ENCODE assay signal across 15 cellular contexts in genomic region chr5:91263898-91264297, GRCh38.
DNase-seq lines count a peak whose midpoint lies in the region; ATAC-seq, FAIRE-seq and TF ChIP-seq lines count a peak whose summit lies in the region.
"Had no signal": no experiment of that assay in that cellular context is flagged by ENCODE, and none has a peak within 500 bp of the region (broad histone marks: within the 10 kb centered on the region; RNA-seq: fewer than 3 reads in every experiment).

No MANE protein-coding gene starts in this region.

- H3K4ac ChIP-seq in mesendoderm (ENCODE audit: low read depth, low read length), result no peak overlapping the region

- no peak overlapping the region for H3K23ac ChIP-seq in mesendoderm (ENCODE audit: low read length)

- BruUV-seq in K562 (replicated peaks; lab: Mats Ljungman, UMichigan), result no TSS peak

- POLR2A ChIA-PET in HEK293 (lab: Yijun Ruan, JAX), result no interaction called here
- POLR2A ChIA-PET in K562 (lab: Yijun Ruan, JAX), result interaction anchor here (1.5 kb wide), 1 partner anchor 13 kb away, joined by 3 read pairs; no protein-coding TSS in a partner anchor

- in situ Hi-C loops in K562 (cut with MboI), result no loop called here

- no peak overlapping the region for H4K8ac ChIP-seq in mesendoderm (ENCODE audit: low read depth, low read length)

- no peak overlapping the region for H3K27ac ChIP-seq in HEK293 (ENCODE audit: extremely low read depth, low read depth, low read length)
- H3K27ac ChIP-seq in K562 (ENCODE audit: extremely low read depth, low read depth, low read length), result no peak overlapping the region
- no peak overlapping the region for H3K27ac ChIP-seq in parathyroid adenoma
- H3K27ac ChIP-seq in skeletal muscle tissue (ENCODE audit: low read depth, low read length), result peak overlapping the region; percentile 56
- H3K27ac ChIP-seq in mesendoderm (ENCODE audit: low read depth, low read length), result no peak overlapping the region
- H3K27ac ChIP-seq: BLaER1 treated with 17β-estradiol and CSF1 and Interleukin-3, amounts not matched to agents 10 nM and 100 nM had no signal

- no peak for TF ChIP-seq POLR2A in K562 (conservative IDR thresholded peaks at IDR 0.05)

- H3K9ac ChIP-seq in K562 (ENCODE audit: insufficient read depth in 1 of 2, low read depth in 2 of 2, low read length in 2 of 2) (no peak overlapping the region), parathyroid adenoma (no peak overlapping the region), skeletal muscle tissue (ENCODE audit: low read depth in 1 of 3, low read length in 3 of 3) (peak overlapping the region in 1 of 3 donors; percentile 25), mesendoderm (ENCODE audit: low read length) (no peak overlapping the region)
- H3K9ac ChIP-seq: BLaER1 treated with 17β-estradiol and CSF1 and Interleukin-3, amounts not matched to agents 10 nM and 100 nM had no signal

- H2BK120ac ChIP-seq in mesendoderm (ENCODE audit: low read depth, low read length), result no peak overlapping the region

- H4K5ac ChIP-seq in mesendoderm (ENCODE audit: low read length), result no peak overlapping the region

- CTCF ChIA-PET in HEK293 (lab: Yijun Ruan, JAX) (interaction anchor here (0.6 kb wide), 1 partner anchor 332 kb away, joined by 3 read pairs; no protein-coding TSS in a partner anchor), K562 (lab: Yijun Ruan, JAX; ENCODE audit: low intra/inter-chr PET ratio) (no interaction called here)

- H3K9me1 ChIP-seq in K562 (ENCODE audit: control insufficient read depth, insufficient read depth, low read length), result no peaks in the 10 kb centered on the region

- no peak for TF ChIP-seq EP300 in K562 (IDR thresholded peaks at IDR 0.05; ENCODE audit: low read length)

- H3K4me1 ChIP-seq in HEK293 (ENCODE audit: control insufficient read depth, insufficient read depth, low read length), result peaks cover 7% of the 10 kb centered on the region; the same call in 1 of the 2 replicates
- peaks cover 0 to under 1% of the 10 kb centered on the region in 2 experiments; a peak in 2 of 5 replicates for H3K4me1 ChIP-seq in K562 (replicated peaks in 1 of 2; ENCODE audit: control insufficient read depth in 2 of 2, insufficient read depth in 2 of 2, low read length in 2 of 2)
- H3K4me1 ChIP-seq in parathyroid adenoma, result peaks cover 9% of the 10 kb centered on the region
- peaks cover 3 to 13% (median 6%) of the 10 kb centered on the region in 3 donors for H3K4me1 ChIP-seq in skeletal muscle tissue (ENCODE audit: control insufficient read depth in 3 of 3, insufficient read depth in 3 of 3, low read length in 3 of 3)
- no peaks in the 10 kb centered on the region for H3K4me1 ChIP-seq in mesendoderm (ENCODE audit: control insufficient read depth, low read depth, low read length)

- no peak for TF ChIP-seq RAD21 in K562 (CRISPR knock-in tag; conservative IDR thresholded peaks at IDR 0.05 in 1 of 2, IDR thresholded peaks at IDR 0.05 in 1 of 2)

- intact Hi-C loops in K562 (cut with micrococcal nuclease), result no loop called here

- H4K20me1 ChIP-seq in K562 (replicated peaks; ENCODE audit: control insufficient read depth, insufficient read depth, low read length), result no peaks in the 10 kb centered on the region
- H4K20me1 ChIP-seq: BLaER1 treated with 17β-estradiol and CSF1 and Interleukin-3, amounts not matched to agents 10 nM and 100 nM had no signal

- H3K27me3 ChIP-seq in K562 (ENCODE audit: control insufficient read depth in 2 of 2, insufficient read depth in 2 of 2, low read length in 2 of 2) (no peaks in the 10 kb centered on the region), parathyroid adenoma (ENCODE audit: control insufficient read depth, insufficient read depth, low read length) (no peaks in the 10 kb centered on the region), skeletal muscle tissue (ENCODE audit: control insufficient read depth in 3 of 3, insufficient read depth in 3 of 3, low read length in 3 of 3) (no peaks in the 10 kb centered on the region), mesendoderm (ENCODE audit: insufficient read depth, low read length, poor library complexity) (no peaks in the 10 kb centered on the region)
- H3K27me3 ChIP-seq: BLaER1 treated with 17β-estradiol and CSF1 and Interleukin-3, amounts not matched to agents 10 nM and 100 nM had no signal

- no peak overlapping the region for H3K4me2 ChIP-seq in K562 (ENCODE audit: insufficient read depth, low read length)
- peak overlapping the region; percentile 31 for H3K4me2 ChIP-seq in parathyroid adenoma (ENCODE audit: low read length)
- no peak overlapping the region for H3K4me2 ChIP-seq in mesendoderm (ENCODE audit: low read length)
- H3K4me2 ChIP-seq: BLaER1 treated with 17β-estradiol and CSF1 and Interleukin-3, amounts not matched to agents 10 nM and 100 nM had no signal

- H3K79me2 ChIP-seq in K562 (ENCODE audit: control insufficient read depth, insufficient read depth, low read length) (no peaks in the 10 kb centered on the region), parathyroid adenoma (no peaks in the 10 kb centered on the region), mesendoderm (ENCODE audit: control insufficient read depth, insufficient read depth, low read length) (no peaks in the 10 kb centered on the region)

- peak; percentile 44; the same call in 1 of the 3 replicates for ATAC-seq in K562
- no peak for ATAC-seq in HG03139 (IDR thresholded peaks at IDR 0.05; ENCODE audit: unreplicated experiment)
- ATAC-seq: CD8-positive, alpha-beta T cell had no signal

- H2AK5ac ChIP-seq in mesendoderm (ENCODE audit: low read length), result no peak overlapping the region

- WGBS in K562 (ENCODE audit: insufficient coverage, low coverage, missing lambda C conversion rate), result 11% methylated on average over 5 of the region's 5 CpGs
- WGBS in mesendoderm (ENCODE audit: extremely low coverage, insufficient coverage, low lambda C conversion rate), result no CpG with 5 or more reads among the region's 5 CpGs

- TF ChIP-seq CTCF in HEK293 (tag by site-specific recombination; IDR thresholded peaks at IDR 0.05) (no peak), K562 (IDR thresholded peaks at IDR 0.05 in 2 of 3, conservative IDR thresholded peaks at IDR 0.05 in 1 of 3; ENCODE audit: insufficient read depth in 2 of 3, low read depth in 1 of 3, low read length in 3 of 3) (no peak), parathyroid adenoma (IDR thresholded peaks at IDR 0.05) (no peak)

- no peak overlapping the region for H2BK5ac ChIP-seq in mesendoderm (ENCODE audit: low read length)

- no peaks in the 10 kb centered on the region for H3K36me3 ChIP-seq in HEK293 (ENCODE audit: control insufficient read depth in 2 of 2, insufficient read depth in 1 of 2, low read length in 2 of 2)
- H3K36me3 ChIP-seq in K562 (ENCODE audit: control insufficient read depth, insufficient read depth, low read length), result no peaks in the 10 kb centered on the region
- no peaks in the 10 kb centered on the region for H3K36me3 ChIP-seq in parathyroid adenoma (ENCODE audit: control insufficient read depth, insufficient read depth, low read length)
- no peaks in the 10 kb centered on the region for H3K36me3 ChIP-seq in skeletal muscle tissue (ENCODE audit: control insufficient read depth in 3 of 3, insufficient read depth in 3 of 3, low read length in 3 of 3)
- H3K36me3 ChIP-seq in mesendoderm (ENCODE audit: control insufficient read depth, insufficient read depth, low read length), result no peaks in the 10 kb centered on the region
- H3K36me3 ChIP-seq: BLaER1 treated with 17β-estradiol and CSF1 and Interleukin-3, amounts not matched to agents 10 nM and 100 nM had no signal

- DNase-seq in K562 (ENCODE audit: extremely low read depth in 1 of 4, low spot score in 3 of 4) (no peak), mesendoderm (no peak), SW480 (ENCODE audit: low spot score) (no peak)
- DNase-seq: Calu3; CD8-positive, alpha-beta T cell; DMS79 treated with DMSO at 0.1 percent for 48 hours; GF-D8; H9 had no signal

- peak overlapping the region; percentile 41 for H2AFZ ChIP-seq in K562 (ENCODE audit: low read depth, low read length)
- peak overlapping the region; percentile 20 for H2AFZ ChIP-seq in parathyroid adenoma

- no peak overlapping the region for H3K4me3 ChIP-seq in HEK293 (ENCODE audit: low read depth, low read length)
- no peak overlapping the region for H3K4me3 ChIP-seq in K562
- no peak overlapping the region for H3K4me3 ChIP-seq in parathyroid adenoma (ENCODE audit: low read depth, low read length)
- no peak overlapping the region for H3K4me3 ChIP-seq in skeletal muscle tissue (ENCODE audit: low read length in 3 of 3)
- no peak overlapping the region for H3K4me3 ChIP-seq in mesendoderm (ENCODE audit: low read length)
- H3K4me3 ChIP-seq: BLaER1 treated with 17β-estradiol and CSF1 and Interleukin-3, amounts not matched to agents 10 nM and 100 nM had no signal

- H3K56ac ChIP-seq in mesendoderm (ENCODE audit: low read length), result no peak overlapping the region

- no peak overlapping the region for H3K18ac ChIP-seq in mesendoderm (ENCODE audit: low read length)

- peak; percentile 49 for FAIRE-seq in K562 (lab: Jason Lieb, UNC)
- FAIRE-seq: H1, HTR-8/SVneo had no signal

- H2BK15ac ChIP-seq in mesendoderm (replicated peaks; ENCODE audit: low read depth), result no peak overlapping the region

- no peaks in the 10 kb centered on the region for H3K79me1 ChIP-seq in mesendoderm (ENCODE audit: low read length)

- H3K9me3 ChIP-seq in HEK293 (ENCODE audit: control insufficient read depth, insufficient read depth, low read depth, low read length) (no peaks in the 10 kb centered on the region), K562 (replicated peaks; ENCODE audit: control insufficient read depth, insufficient read depth, low read depth, low read length) (no peaks in the 10 kb centered on the region), parathyroid adenoma (ENCODE audit: control insufficient read depth, low read length) (no peaks in the 10 kb centered on the region), skeletal muscle tissue (ENCODE audit: control insufficient read depth in 3 of 3, low read length in 3 of 3) (no peaks in the 10 kb centered on the region)

TF ChIP-seq in K562, 482 proteins besides CTCF, POLR2A, EP300 and RAD21 (continues in another document):
- peak in 1 of 2 experiments; percentile 84; a peak in 2 of 4 replicates for TF ChIP-seq MLLT1 (IDR thresholded peaks at IDR 0.05)

Comparison
In these comparisons a context has a peak if more than half of its experiments do, and no peak if none do; other contexts are left out.
1. Of the 44 proteins assayed by ChIP-seq in both K562 and HEK293: peak only in K562: none; only in HEK293: none; in both: ZBTB17; in neither: 43.